19 cellular contexts compared by ENCODE assay signal in genomic region chr5:17088051-17088450, GRCh38.
DNase-seq lines count a peak whose midpoint lies in the region; ATAC-seq, FAIRE-seq and TF ChIP-seq lines count a peak whose summit lies in the region.
"Had no signal": no experiment of that assay in that cellular context is flagged by ENCODE, and none has a peak within 500 bp of the region (broad histone marks: within the 10 kb centered on the region; RNA-seq: fewer than 3 reads in every experiment).

No MANE protein-coding gene starts in this region.

- DNase-seq in HepG2 (ENCODE audit: low spot score) (no peak), right lobe of liver (no peak), OCI-M1 (lab: John Stamatoyannopoulos, UW) (peak; percentile 7), K562 (ENCODE audit: extremely low read depth in 1 of 4, low spot score in 3 of 4) (no peak)
- no peak for DNase-seq in activated naive CD8-positive, alpha-beta T cell treated with anti-CD3 and anti-CD28 coated beads for 36 hours
- DNase-seq: 8988T; C1 segment of cervical spinal cord; Calu3; CD4-positive, alpha-beta memory T cell; COR-L47; DMS153; DND-41; H9 had no signal

- H3K9me3 Mint-ChIP-seq in activated naive CD8-positive, alpha-beta T cell treated with anti-CD3 and anti-CD28 coated beads for 36 hours, result no peaks in the 10 kb centered on the region
- H3K9me3 Mint-ChIP-seq: GM23338, H9 had no signal

- H3K36me3 ChIP-seq in HepG2 (replicated peaks in 1 of 2; ENCODE audit: control insufficient read depth in 1 of 2, insufficient read depth in 2 of 2, low read length in 2 of 2) (no peaks in the 10 kb centered on the region), right lobe of liver (no peaks in the 10 kb centered on the region), K562 (ENCODE audit: control insufficient read depth, insufficient read depth, low read length) (no peaks in the 10 kb centered on the region)

- H3K4me2 ChIP-seq in HepG2 (ENCODE audit: low read depth, low read length), result no peak overlapping the region
- H3K4me2 ChIP-seq in K562 (ENCODE audit: insufficient read depth, low read length), result no peak overlapping the region
- H3K4me2 ChIP-seq: GM23338 had no signal

- WGBS in HepG2 (ENCODE audit: low lambda C conversion rate), result 0% methylated on average over 4 of the region's 4 CpGs
- WGBS in right lobe of liver (ENCODE audit: insufficient coverage, low coverage, low lambda C conversion rate, missing lambda C conversion rate), result 55% methylated on average over 4 of the region's 4 CpGs
- 0% methylated on average over 4 of the region's 4 CpGs for WGBS in K562 (ENCODE audit: insufficient coverage, low coverage, missing lambda C conversion rate)

- H3K27ac Mint-ChIP-seq in activated naive CD8-positive, alpha-beta T cell treated with anti-CD3 and anti-CD28 coated beads for 36 hours, result no peak overlapping the region
- H3K27ac Mint-ChIP-seq: GM23338, H9 had no signal

- H2AFZ ChIP-seq in HepG2 (ENCODE audit: low read length) (no peak overlapping the region), K562 (ENCODE audit: low read depth, low read length) (no peak overlapping the region)
- H2AFZ ChIP-seq: GM23338 had no signal

- FAIRE-seq in HepG2 (lab: Jason Lieb, UNC) (no peak), K562 (lab: Jason Lieb, UNC) (no peak)
- FAIRE-seq: G401.6, GM12892, GM19239 had no signal

- CTCF ChIA-PET in HepG2 (lab: Yijun Ruan, JAX; ENCODE audit: low intra/inter-chr PET ratio, low total read pairs) (no interaction called here), K562 (lab: Yijun Ruan, JAX; ENCODE audit: low intra/inter-chr PET ratio) (no interaction called here)

- H3K79me2 ChIP-seq in HepG2 (ENCODE audit: insufficient read depth, low read length) (no peaks in the 10 kb centered on the region), K562 (ENCODE audit: control insufficient read depth, insufficient read depth, low read length) (no peaks in the 10 kb centered on the region)

- no peak for TF ChIP-seq POLR2A in HepG2 (IDR thresholded peaks at IDR 0.05; ENCODE audit: insufficient read depth in 1 of 2, low read depth in 2 of 2, low read length in 2 of 2)
- TF ChIP-seq POLR2A in right lobe of liver (IDR thresholded peaks at IDR 0.05), result no peak
- no peak for TF ChIP-seq POLR2A in K562 (conservative IDR thresholded peaks at IDR 0.05)

- intact Hi-C loops in HepG2 (cut with micrococcal nuclease; ENCODE audit: unreplicated experiment) (no loop called here), right lobe of liver (cut with DNase I) (no loop called here), K562 (cut with micrococcal nuclease) (no loop called here)

- TF ChIP-seq CTCF in HepG2 (CRISPR knock-in tag; IDR thresholded peaks at IDR 0.05) (no peak), right lobe of liver (IDR thresholded peaks at IDR 0.05) (no peak), K562 (IDR thresholded peaks at IDR 0.05 in 2 of 3, conservative IDR thresholded peaks at IDR 0.05 in 1 of 3; ENCODE audit: insufficient read depth in 2 of 3, low read depth in 1 of 3, low read length in 3 of 3) (no peak)

- POLR2A ChIA-PET in HepG2 (lab: Yijun Ruan, JAX) (no interaction called here), K562 (lab: Yijun Ruan, JAX) (no interaction called here)

- H3K4me1 ChIP-seq in HepG2 (ENCODE audit: insufficient read depth, low read length) (0 out of 2 replicates have a peak, but pooled peaks cover 7% of the 10 kb centered on the region), right lobe of liver (no peaks in the 10 kb centered on the region), K562 (replicated peaks in 1 of 2; ENCODE audit: control insufficient read depth in 2 of 2, insufficient read depth in 2 of 2, low read length in 2 of 2) (no peaks in the 10 kb centered on the region)

- no peak for ATAC-seq in HepG2
- ATAC-seq in right lobe of liver, result no peak
- ATAC-seq in K562, result 0 out of 3 replicates have a peak, but pooled peaks have one; percentile 37
- no peak for ATAC-seq in GM18861 (IDR thresholded peaks at IDR 0.05; ENCODE audit: unreplicated experiment)
- ATAC-seq: GM23338, HCT116 had no signal

- no peaks in the 10 kb centered on the region for H3K9me1 ChIP-seq in K562 (ENCODE audit: control insufficient read depth, insufficient read depth, low read length)

- in situ Hi-C loops in HepG2 (cut with HindIII; ENCODE audit: extremely low pct_ligation_motif_present, low pct_unique_long_range_greater_than_20kb), result no loop called here
- in situ Hi-C loops in K562 (cut with MboI), result no loop called here

- no peak for TF ChIP-seq EP300 in HepG2 (IDR thresholded peaks at IDR 0.05; ENCODE audit: low read depth in 2 of 2, low read length in 2 of 2)
- no peak for TF ChIP-seq EP300 in HepG2 (CRISPR knock-in tag; IDR thresholded peaks at IDR 0.05; ENCODE audit: borderline replicate concordance)
- TF ChIP-seq EP300 in K562 (IDR thresholded peaks at IDR 0.05; ENCODE audit: low read length), result no peak

- H3K9me3 ChIP-seq in HepG2 (ENCODE audit: low read length) (no peaks in the 10 kb centered on the region), right lobe of liver (no peaks in the 10 kb centered on the region), K562 (replicated peaks; ENCODE audit: control insufficient read depth, insufficient read depth, low read depth, low read length) (no peaks in the 10 kb centered on the region)

- no TSS peak for BruUV-seq in HepG2 (replicated peaks; lab: Mats Ljungman, UMichigan)
- no TSS peak for BruUV-seq in K562 (replicated peaks; lab: Mats Ljungman, UMichigan)

- H3K9ac ChIP-seq in HepG2 (ENCODE audit: insufficient read depth, low read depth, low read length), result no peak overlapping the region
- H3K9ac ChIP-seq in K562 (ENCODE audit: insufficient read depth in 1 of 2, low read depth in 2 of 2, low read length in 2 of 2), result no peak overlapping the region

- H3K4me3 ChIP-seq in HepG2 (replicated peaks in 1 of 3; ENCODE audit: insufficient read depth in 1 of 3, low read depth in 2 of 3, low read length in 3 of 3) (no peak overlapping the region), right lobe of liver (no peak overlapping the region), K562 (no peak overlapping the region)
- H3K4me3 ChIP-seq: GM23338 had no signal

- peaks cover 8% of the 10 kb centered on the region for H3K27me3 Mint-ChIP-seq in activated naive CD8-positive, alpha-beta T cell treated with anti-CD3 and anti-CD28 coated beads for 36 hours
- H3K27me3 Mint-ChIP-seq: CD4-positive, alpha-beta memory T cell had no signal

- H4K20me1 ChIP-seq in HepG2 (ENCODE audit: insufficient read depth, low read length), result no peaks in the 10 kb centered on the region
- no peaks in the 10 kb centered on the region for H4K20me1 ChIP-seq in K562 (replicated peaks; ENCODE audit: control insufficient read depth, insufficient read depth, low read length)

- H3K27ac ChIP-seq in HepG2 (ENCODE audit: extremely low read length, insufficient read depth, low read length), result no peak overlapping the region
- H3K27ac ChIP-seq in right lobe of liver, result no peak overlapping the region
- no peak overlapping the region for H3K27ac ChIP-seq in K562 (ENCODE audit: extremely low read depth, low read depth, low read length)

- H3K4me3 Mint-ChIP-seq in activated naive CD8-positive, alpha-beta T cell treated with anti-CD3 and anti-CD28 coated beads for 36 hours, result no peak overlapping the region
- H3K4me3 Mint-ChIP-seq: CD4-positive, alpha-beta memory T cell; GM23338; H9 had no signal

- no peak for TF ChIP-seq RAD21 in HepG2 (CRISPR knock-in tag; IDR thresholded peaks at IDR 0.05)
- TF ChIP-seq RAD21 in K562 (CRISPR knock-in tag; conservative IDR thresholded peaks at IDR 0.05 in 1 of 2, IDR thresholded peaks at IDR 0.05 in 1 of 2), result no peak

- H3K27me3 ChIP-seq in HepG2 (ENCODE audit: control insufficient read depth in 1 of 2, insufficient read depth in 2 of 2, low read length in 2 of 2), result no peaks in the 10 kb centered on the region
- no peaks in the 10 kb centered on the region for H3K27me3 ChIP-seq in right lobe of liver
- peaks cover 5 to 10% of the 10 kb centered on the region in 2 experiments; a peak in 3 of 5 replicates for H3K27me3 ChIP-seq in K562 (ENCODE audit: control insufficient read depth in 2 of 2, insufficient read depth in 2 of 2, low read length in 2 of 2)

- no peaks in the 10 kb centered on the region for H3K4me1 Mint-ChIP-seq in activated naive CD8-positive, alpha-beta T cell treated with anti-CD3 and anti-CD28 coated beads for 36 hours
- H3K4me1 Mint-ChIP-seq: CD4-positive, alpha-beta memory T cell; GM23338; H9 had no signal

- no peaks in the 10 kb centered on the region for H3K36me3 Mint-ChIP-seq in activated naive CD8-positive, alpha-beta T cell treated with anti-CD3 and anti-CD28 coated beads for 36 hours
- H3K36me3 Mint-ChIP-seq: CD4-positive, alpha-beta memory T cell had no signal

TF ChIP-seq in HepG2, 621 proteins besides CTCF, POLR2A, EP300 and RAD21:
- peak in 1 of 2 experiments; percentile 60; a peak in 2 of 4 replicates for TF ChIP-seq ATF4 (CRISPR knock-in tag; IDR thresholded peaks at IDR 0.05)
- no peak for TF ChIP-seq HDAC2 (CRISPR knock-in tag; IDR thresholded peaks at IDR 0.05)
- no peak for TF ChIP-seq POLR2AphosphoS5 (IDR thresholded peaks at IDR 0.05; ENCODE audit: low read depth, low read length)
- TF ChIP-seq CEBPB (IDR thresholded peaks at IDR 0.05; ENCODE audit: borderline replicate concordance, low read depth, low read length), result peak; percentile 61; the same call in 1 of the 2 replicates
- TF ChIP-seq ZNF33B (CRISPR knock-in tag; IDR thresholded peaks at IDR 0.05), result no peak
TF ChIP-seq in HepG2: peak in this region for 2.

TF ChIP-seq in K562, 482 proteins besides CTCF, POLR2A, EP300 and RAD21:
- TF ChIP-seq, protein P1, sequence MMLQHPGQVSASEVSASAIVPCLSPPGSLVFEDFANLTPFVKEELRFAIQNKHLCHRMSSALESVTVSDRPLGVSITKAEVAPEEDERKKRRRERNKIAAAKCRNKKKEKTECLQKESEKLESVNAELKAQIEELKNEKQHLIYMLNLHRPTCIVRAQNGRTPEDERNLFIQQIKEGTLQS (IDR thresholded peaks at IDR 0.05), result peak; percentile 43; the same call in 1 of the 2 replicates
- TF ChIP-seq, protein P1 (CRISPR knock-in tag; conservative IDR thresholded peaks at IDR 0.05), result no peak
- no peak for TF ChIP-seq CCNT2 (IDR thresholded peaks at IDR 0.05; ENCODE audit: borderline replicate concordance, extremely low read depth, insufficient read length, low read depth, low read length)
- TF ChIP-seq DACH1 (IDR thresholded peaks at IDR 0.05; ENCODE audit: partially characterized antibody), result no peak
- no peak for TF ChIP-seq NCOA1 (IDR thresholded peaks at IDR 0.05; ENCODE audit: low read depth)
- no peak for TF ChIP-seq CEBPG (CRISPR knock-in tag; IDR thresholded peaks at IDR 0.05)
- peak in 1 of 2 experiments; percentile 70; a peak in 2 of 4 replicates for TF ChIP-seq CEBPG (tag; conservative IDR thresholded peaks at IDR 0.05 in 1 of 2, IDR thresholded peaks at IDR 0.05 in 1 of 2)
- no peak for TF ChIP-seq SAFB2 (IDR thresholded peaks at IDR 0.05; ENCODE audit: borderline replicate concordance, low read depth, low read length, severe bottlenecking)
- no peak for TF ChIP-seq FUS (optimal IDR thresholded peaks at IDR 0.05; ENCODE audit: low read depth, low read length)

Comparison
In these comparisons a context has a peak if more than half of its experiments do, and no peak if none do; other contexts are left out.
1. Of the 241 proteins assayed by ChIP-seq in both HepG2 and K562: peak only in HepG2: CEBPB; only in K562: none; in both: none; in neither: 237; mixed calls (peak in some experiments, not most) for 3.